Comparison of ENCODE assay signal across 8 cellular contexts in the genomic region with DNA sequence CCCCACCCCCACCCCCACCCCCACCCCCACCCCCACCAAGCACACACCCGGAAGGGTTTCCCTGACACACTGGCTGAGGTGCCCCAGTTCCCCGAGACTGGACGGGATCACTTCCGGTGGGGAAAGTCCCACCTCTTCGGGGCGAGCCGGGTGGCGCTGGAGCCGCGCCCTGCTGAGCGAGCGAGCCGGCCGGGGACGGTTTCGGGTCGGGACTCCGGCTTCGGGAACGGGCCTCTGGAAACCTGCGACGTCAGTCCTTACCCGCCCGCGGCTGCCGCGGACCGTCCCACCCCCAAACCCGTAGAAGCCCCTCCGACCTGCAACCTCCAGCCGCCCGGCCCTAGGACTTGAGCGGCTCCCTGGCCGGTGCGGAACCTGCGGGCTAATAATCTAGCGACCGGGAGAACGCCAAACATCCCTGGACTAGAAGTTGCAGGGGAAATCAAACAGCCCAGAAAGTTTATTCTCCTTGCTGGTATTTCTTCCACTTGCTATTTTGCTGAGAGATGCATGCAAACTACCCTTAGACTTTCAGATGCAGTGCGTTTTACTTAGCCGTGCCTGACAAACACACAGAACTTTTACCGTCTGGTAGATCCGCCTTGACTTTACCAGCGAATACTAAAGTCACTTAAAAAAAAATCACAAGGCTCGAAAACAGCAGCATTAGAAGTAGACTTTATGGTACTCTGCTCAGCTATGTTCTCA. TPM values are rescaled to one million over a fixed set of nuclear protein-coding genes. Genes with fewer than 3 reads are reported as not detected.
DNase-seq lines count a peak whose midpoint lies in the region; ATAC-seq and TF ChIP-seq lines count a peak whose summit lies in the region.

No MANE protein-coding gene starts in this region.

- peak overlapping the region; percentile 93 for H3K4me3 Mint-ChIP-seq in nephron progenitor cell
- peak overlapping the region; percentile 94 for H3K4me3 Mint-ChIP-seq in stimulated activated naive CD8-positive, alpha-beta T cell treated with anti-CD3 and anti-CD28 coated beads, Interleukin-15, Interleukin-2, amounts not matched to agents 100 ng/mL and 50 ng/mL, for 24 hours

- DNase-seq in DND-41 (peak; percentile 84), RPMI7951 (ENCODE audit: low read depth) (peak; percentile 82), fibroblast of the aortic adventitia (ENCODE audit: low read depth) (peak; percentile 83), nephron progenitor cell (peak; percentile 83)
- peak; percentile 52 to 72 for DNase-seq in activated T-helper 1 cell treated with anti-CD3 and anti-CD28 coated beads, Interleukin-2, amount 50 U/mL, for 16 hours (ENCODE audit: low read depth in 1 of 2, low spot score in 1 of 2)

- peaks cover 22% of the 10 kb centered on the region for H3K79me2 ChIP-seq in DND-41 (ENCODE audit: insufficient read depth, low read length)

- peaks cover 27% of the 10 kb centered on the region for H3K4me1 ChIP-seq in DND-41 (ENCODE audit: insufficient read depth, low read length)

- peaks cover 18% of the 10 kb centered on the region for H3K36me3 Mint-ChIP-seq in nephron progenitor cell (ENCODE audit: low read depth)
- H3K36me3 Mint-ChIP-seq in stimulated activated naive CD8-positive, alpha-beta T cell treated with anti-CD3 and anti-CD28 coated beads, Interleukin-15, Interleukin-2, amounts not matched to agents 100 ng/mL and 50 ng/mL, for 24 hours (ENCODE audit: low read depth), result peaks cover 17% of the 10 kb centered on the region

- no peaks in the 10 kb centered on the region for H4K20me1 ChIP-seq in DND-41 (ENCODE audit: insufficient read depth, low read length)

- peak overlapping the region; percentile 81 for H3K9ac ChIP-seq in DND-41 (ENCODE audit: low read depth, low read length)

- H3K9me3 ChIP-seq in DND-41 (ENCODE audit: insufficient read depth, low read length, severe bottlenecking), result no peaks in the 10 kb centered on the region
- no peaks in the 10 kb centered on the region for H3K9me3 ChIP-seq in KOPT-K1 (ENCODE audit: insufficient read depth, low read length, poor library complexity, severe bottlenecking)

- H3K27me3 ChIP-seq in DND-41 (ENCODE audit: insufficient read depth, low read length, poor library complexity), result no peaks in the 10 kb centered on the region

- H3K36me3 ChIP-seq in DND-41 (ENCODE audit: insufficient read depth, low read length) (peaks cover 9% of the 10 kb centered on the region; the same call in 1 of the 2 replicates), KOPT-K1 (ENCODE audit: insufficient read depth, low read length) (peaks cover 17% of the 10 kb centered on the region)

- no peak for TF ChIP-seq CTCF in DND-41 (IDR thresholded peaks at IDR 0.05; ENCODE audit: borderline replicate concordance, extremely low read depth, low read length, poor library complexity, severe bottlenecking)
- TF ChIP-seq CTCF in fibroblast of the aortic adventitia (IDR thresholded peaks at IDR 0.05; ENCODE audit: insufficient read depth, low read length), result no peak
- no peak for TF ChIP-seq CTCF in nephron progenitor cell (IDR thresholded peaks at IDR 0.05)

- H3K4me1 Mint-ChIP-seq in nephron progenitor cell, result peaks cover 53% of the 10 kb centered on the region
- H3K4me1 Mint-ChIP-seq in stimulated activated naive CD8-positive, alpha-beta T cell treated with anti-CD3 and anti-CD28 coated beads, Interleukin-15, Interleukin-2, amounts not matched to agents 100 ng/mL and 50 ng/mL, for 24 hours (ENCODE audit: low read depth), result peaks cover 29% of the 10 kb centered on the region

- ATAC-seq in DND-41 (ENCODE audit: insufficient read depth, low read depth), result peak; percentile 72
- peak; percentile 52 for ATAC-seq in GM21825 (IDR thresholded peaks at IDR 0.05; ENCODE audit: unreplicated experiment)

- H3K27ac Mint-ChIP-seq in nephron progenitor cell, result peak overlapping the region; percentile 93
- H3K27ac Mint-ChIP-seq in stimulated activated naive CD8-positive, alpha-beta T cell treated with anti-CD3 and anti-CD28 coated beads, Interleukin-15, Interleukin-2, amounts not matched to agents 100 ng/mL and 50 ng/mL, for 24 hours, result peak overlapping the region; percentile 91

- peak overlapping the region; percentile 52 for H3K27ac ChIP-seq in DND-41 (ENCODE audit: low read length)
- peak overlapping the region; percentile 89 for H3K27ac ChIP-seq in KOPT-K1 (ENCODE audit: low read depth, low read length, poor library complexity, severe bottlenecking)

- no peaks in the 10 kb centered on the region for H3K27me3 Mint-ChIP-seq in nephron progenitor cell (ENCODE audit: low read depth, poor library complexity)
- no peaks in the 10 kb centered on the region for H3K27me3 Mint-ChIP-seq in stimulated activated naive CD8-positive, alpha-beta T cell treated with anti-CD3 and anti-CD28 coated beads, Interleukin-15, Interleukin-2, amounts not matched to agents 100 ng/mL and 50 ng/mL, for 24 hours

- H3K9me3 Mint-ChIP-seq in nephron progenitor cell, result no peaks in the 10 kb centered on the region
- no peaks in the 10 kb centered on the region for H3K9me3 Mint-ChIP-seq in stimulated activated naive CD8-positive, alpha-beta T cell treated with anti-CD3 and anti-CD28 coated beads, Interleukin-15, Interleukin-2, amounts not matched to agents 100 ng/mL and 50 ng/mL, for 24 hours

- H2AFZ ChIP-seq in DND-41 (ENCODE audit: low read depth, low read length), result peak overlapping the region; percentile 88

- H3K4me2 ChIP-seq in DND-41 (ENCODE audit: insufficient read depth, low read length), result peak overlapping the region; percentile 73

- H3K4me3 ChIP-seq in DND-41 (ENCODE audit: low read depth in 1 of 2, low read length in 2 of 2) (peak overlapping the region; percentile 49 to 85; a peak in 3 of 4 replicates), fibroblast of the aortic adventitia (ENCODE audit: low read depth, low read length) (peak overlapping the region; percentile 72)

RNA-seq across cellular contexts. Expression of a gene that starts 1.0 kb away (rescaled TPM):
- total RNA-seq in RPMI7951 (2014; rRNA removed; shearing (Covaris generic)), result 17.3 and 21.9 TPM in 2 replicates
- 8.0 and 24.4 TPM in 2 replicates for total RNA-seq in fibroblast of the aortic adventitia (ENCODE audit: low replicate concordance)

Comparison
In these comparisons a context has a peak if more than half of its experiments do, and no peak if none do; other contexts are left out.
1. Peak in every context shown above with its lines: DNase-seq, ATAC-seq, H3K4me3 ChIP-seq and H3K27ac ChIP-seq.